In the genomic region with DNA sequence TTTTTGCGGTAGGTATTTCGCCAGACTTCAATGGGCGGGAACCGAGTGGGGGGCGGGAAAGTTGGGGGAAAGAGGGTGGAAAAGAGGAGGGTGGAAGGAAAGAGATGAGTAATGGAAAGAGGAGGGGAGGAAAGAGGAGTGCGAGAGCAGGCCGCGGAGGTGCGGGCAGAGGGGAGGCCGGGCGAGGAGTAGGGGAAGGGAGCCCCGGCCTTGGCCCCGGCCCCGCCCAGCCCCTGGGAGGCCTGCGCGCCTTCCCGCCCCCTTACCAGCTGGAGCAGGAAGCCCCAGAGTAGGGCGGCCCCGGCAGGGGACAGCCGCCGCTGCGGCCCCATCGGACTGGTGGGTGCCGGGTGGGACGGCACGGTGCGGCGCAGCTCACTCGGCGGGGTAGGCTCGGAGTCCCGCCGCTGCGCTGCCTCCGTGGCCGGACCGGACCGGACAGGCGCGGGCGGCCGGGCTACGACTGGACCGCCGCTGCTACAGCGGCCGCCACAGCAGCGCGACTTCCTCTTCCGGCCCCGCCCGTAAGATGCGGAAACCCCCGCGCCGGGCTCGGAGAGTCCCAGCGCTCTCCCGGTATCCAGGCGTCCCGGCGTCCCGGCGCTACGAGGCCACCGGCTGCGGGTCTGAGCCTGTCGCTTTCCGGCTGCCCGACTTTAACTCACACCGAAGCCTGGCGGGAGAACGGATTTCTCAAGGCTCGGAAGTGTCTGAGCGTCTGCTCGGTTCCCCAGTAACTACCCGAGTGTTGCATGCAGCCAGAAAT, we compare ENCODE assay signal across 8 cellular contexts. TPM values are rescaled to one million over a fixed set of nuclear protein-coding genes. Genes with fewer than 3 reads are reported as not detected.
A peak's percentile ranks its signal among the peaks of the same experiment; 100 is the strongest.
DNase-seq lines count a peak whose midpoint lies in the region; ATAC-seq and TF ChIP-seq lines count a peak whose summit lies in the region.

SPPL2A (minus strand) TSS at position 505 of the 766 bp plus-strand sequence; CDS start at position 332, 173 bp downstream.

- POLR2A ChIA-PET in naive thymus-derived CD4-positive, alpha-beta T cell (lab: Charles Lee): interaction anchor here (0.9 to 2.0 kb wide), 3 partner anchors 13 to 84 kb away, joined by 4 to 8 read pairs (median 6); partner anchors contain the start of gene TRPM7

- DNase-seq in DMS79 treated with DMSO at 0.1 percent for 48 hours (lab: John Stamatoyannopoulos, UW) (peak; percentile 38), RKO (ENCODE audit: low spot score) (peak; percentile 91), activated T-helper 1 cell treated with Interleukin-2 at 50 U/mL for 16 hours (ENCODE audit: low read depth) (peak; percentile 68), fibroblast of gingiva (ENCODE audit: low read depth) (peak; percentile 95)
- DNase-seq in naive thymus-derived CD4-positive, alpha-beta T cell: peak; percentile 45 to 90 (median 61)

- ATAC-seq in GM21737 (IDR thresholded peaks at IDR 0.05; ENCODE audit: unreplicated experiment): peak; percentile 83
- ATAC-seq in naive thymus-derived CD4-positive, alpha-beta T cell: peak; percentile 91
- ATAC-seq in stimulated activated memory B cell treated with anti-CD40 and anti-IgM and Interleukin-4, amounts not matched to agents 10 μg/mL and 1 μg/mL and 100 μg/mL, for 72 hours: peak; percentile 97

- H4K20me1 ChIP-seq in KMS-11 (ENCODE audit: insufficient read depth): no peaks in the 10 kb centered on the region

- no peaks in the 10 kb centered on the region for H3K27me3 Mint-ChIP-seq in naive thymus-derived CD4-positive, alpha-beta T cell
- H3K27me3 Mint-ChIP-seq in stimulated activated memory B cell treated with anti-CD40 and anti-IgM and Interleukin-4, amounts not matched to agents 10 μg/mL and 1 μg/mL and 100 μg/mL, for 72 hours: no peaks in the 10 kb centered on the region

- peaks cover 38% of the 10 kb centered on the region for H3K79me2 ChIP-seq in KMS-11 (ENCODE audit: insufficient read depth, low read depth)

- H3K9me3 Mint-ChIP-seq in naive thymus-derived CD4-positive, alpha-beta T cell: peaks cover 0 to 1% (median 0%) of the 10 kb centered on the region in 11 donors
- H3K9me3 Mint-ChIP-seq in stimulated activated memory B cell treated with anti-CD40 and anti-IgM and Interleukin-4, amounts not matched to agents 10 μg/mL and 1 μg/mL and 100 μg/mL, for 72 hours: no peaks in the 10 kb centered on the region

- peak within 1 kb of the TSS; percentile 71 for H3K9ac ChIP-seq in KMS-11

- no peak within 1 kb of the TSS for H3K4me3 ChIP-seq in KMS-11 (IDR thresholded peaks at IDR 0.05; ENCODE audit: insufficient read depth, low read depth, low read length)
- peak within 1 kb of the TSS; percentile 77 for H3K4me3 ChIP-seq in naive thymus-derived CD4-positive, alpha-beta T cell (ENCODE audit: low read length)

- H3K36me3 Mint-ChIP-seq in naive thymus-derived CD4-positive, alpha-beta T cell: peaks cover 0 to 12% (median 0%) of the 10 kb centered on the region in 5 donors
- peaks cover 6% of the 10 kb centered on the region for H3K36me3 Mint-ChIP-seq in stimulated activated memory B cell treated with anti-CD40 and anti-IgM and Interleukin-4, amounts not matched to agents 10 μg/mL and 1 μg/mL and 100 μg/mL, for 72 hours

- H3K9me3 ChIP-seq in naive thymus-derived CD4-positive, alpha-beta T cell (ENCODE audit: control insufficient read depth in 2 of 3, low read length in 3 of 3): no peaks in the 10 kb centered on the region

- peak within 1 kb of the TSS; percentile 85 to 98 (median 93) for H3K27ac Mint-ChIP-seq in naive thymus-derived CD4-positive, alpha-beta T cell
- peak within 1 kb of the TSS; percentile 86 for H3K27ac Mint-ChIP-seq in stimulated activated memory B cell treated with anti-CD40 and anti-IgM and Interleukin-4, amounts not matched to agents 10 μg/mL and 1 μg/mL and 100 μg/mL, for 72 hours

- peak within 1 kb of the TSS; percentile 84 for H3K4me2 ChIP-seq in KMS-11

- H3K36me3 ChIP-seq in KMS-11 (ENCODE audit: insufficient read depth): no peaks in the 10 kb centered on the region
- H3K36me3 ChIP-seq in naive thymus-derived CD4-positive, alpha-beta T cell (ENCODE audit: control insufficient read depth in 2 of 3, insufficient read depth in 3 of 3, low read length in 3 of 3): peaks cover 0 to 5% (median 0%) of the 10 kb centered on the region in 3 experiments

- H3K4me1 ChIP-seq in KMS-11 (ENCODE audit: low read depth, poor library complexity, severe bottlenecking): peaks cover 40% of the 10 kb centered on the region
- no peaks in the 10 kb centered on the region for H3K4me1 ChIP-seq in naive thymus-derived CD4-positive, alpha-beta T cell (ENCODE audit: control insufficient read depth in 2 of 2, insufficient read depth in 2 of 2, low read length in 2 of 2)

- H3K4me1 Mint-ChIP-seq in naive thymus-derived CD4-positive, alpha-beta T cell: peaks cover 27 to 58% (median 51%) of the 10 kb centered on the region in 7 donors
- H3K4me1 Mint-ChIP-seq in stimulated activated memory B cell treated with anti-CD40 and anti-IgM and Interleukin-4, amounts not matched to agents 10 μg/mL and 1 μg/mL and 100 μg/mL, for 72 hours: peaks cover 53% of the 10 kb centered on the region

- peak within 1 kb of the TSS; percentile 81 to 97 (median 94) for H3K4me3 Mint-ChIP-seq in naive thymus-derived CD4-positive, alpha-beta T cell
- H3K4me3 Mint-ChIP-seq in stimulated activated memory B cell treated with anti-CD40 and anti-IgM and Interleukin-4, amounts not matched to agents 10 μg/mL and 1 μg/mL and 100 μg/mL, for 72 hours: peak within 1 kb of the TSS; percentile 97

- H2AFZ ChIP-seq in KMS-11 (ENCODE audit: low read depth): peak within 1 kb of the TSS; percentile 84

- CTCF ChIA-PET in naive thymus-derived CD4-positive, alpha-beta T cell (lab: Charles Lee): interaction anchor here (1.5 kb wide), 1 partner anchor 16 kb away, joined by 3 read pairs; no protein-coding TSS in a partner anchor

- peak within 1 kb of the TSS; percentile 90 for H3K27ac ChIP-seq in KMS-11
- peak within 1 kb of the TSS; percentile 90 for H3K27ac ChIP-seq in naive thymus-derived CD4-positive, alpha-beta T cell (ENCODE audit: low read depth, low read length)

- intact Hi-C loops in naive thymus-derived CD4-positive, alpha-beta T cell (cut with micrococcal nuclease): loop anchor here (1.0 to 10.0 kb wide), 15 partner anchors 15 to 1891 kb away; partner anchors contain the start of genes TRPM7 (in 2 of the 2), USP8 (in 2 of the 2), AP4E1 (in 1 of the 2) and COPS2 (in 1 of the 2)

- no peaks in the 10 kb centered on the region for H3K27me3 ChIP-seq in KMS-11 (ENCODE audit: insufficient read depth, low read depth)
- no peaks in the 10 kb centered on the region for H3K27me3 ChIP-seq in naive thymus-derived CD4-positive, alpha-beta T cell (ENCODE audit: control insufficient read depth in 2 of 2, insufficient read depth in 2 of 2, low read length in 2 of 2)

- no peak for TF ChIP-seq CTCF in KMS-11 (conservative IDR thresholded peaks at IDR 0.05; ENCODE audit: low read depth, low read length)

RNA-seq across cellular contexts. Expression of gene SPPL2A, which starts in this region (rescaled TPM):
- 100 to 1,000 TPM in 1 of 5 experiments, 10 to 100 TPM in 4; 42.1 to 100 (median 58.1) TPM for total RNA-seq in naive thymus-derived CD4-positive, alpha-beta T cell
- 10 to 100 TPM; 40.6 to 43.7 TPM for polyA plus RNA-seq in naive thymus-derived CD4-positive, alpha-beta T cell

Comparison
In these comparisons a context has a peak if more than half of its experiments do, and no peak if none do; other contexts are left out.
1. DNase-seq: peak in every context shown above with its lines; median percentile 95 in fibroblast of gingiva; 91 in RKO; 68 in activated T-helper 1 cell treated with Interleukin-2 at 50 U/mL for 16 hours; 61 in naive thymus-derived CD4-positive, alpha-beta T cell; 38 in DMS79 treated with DMSO at 0.1 percent for 48 hours.